1 cellular context compared by ENCODE assay signal in genomic region chr18:9913526-9914333, GRCh38.
TF ChIP-seq lines count a peak whose summit lies in the region.

Gene VAPA (plus strand): TSS chr18:9914016. CDS start chr18:9914257, 241 bp downstream.

TF ChIP-seq in GM12878, 131 proteins besides CTCF, POLR2A, EP300 and RAD21 (continued from another document):
- TF ChIP-seq, protein P1, sequence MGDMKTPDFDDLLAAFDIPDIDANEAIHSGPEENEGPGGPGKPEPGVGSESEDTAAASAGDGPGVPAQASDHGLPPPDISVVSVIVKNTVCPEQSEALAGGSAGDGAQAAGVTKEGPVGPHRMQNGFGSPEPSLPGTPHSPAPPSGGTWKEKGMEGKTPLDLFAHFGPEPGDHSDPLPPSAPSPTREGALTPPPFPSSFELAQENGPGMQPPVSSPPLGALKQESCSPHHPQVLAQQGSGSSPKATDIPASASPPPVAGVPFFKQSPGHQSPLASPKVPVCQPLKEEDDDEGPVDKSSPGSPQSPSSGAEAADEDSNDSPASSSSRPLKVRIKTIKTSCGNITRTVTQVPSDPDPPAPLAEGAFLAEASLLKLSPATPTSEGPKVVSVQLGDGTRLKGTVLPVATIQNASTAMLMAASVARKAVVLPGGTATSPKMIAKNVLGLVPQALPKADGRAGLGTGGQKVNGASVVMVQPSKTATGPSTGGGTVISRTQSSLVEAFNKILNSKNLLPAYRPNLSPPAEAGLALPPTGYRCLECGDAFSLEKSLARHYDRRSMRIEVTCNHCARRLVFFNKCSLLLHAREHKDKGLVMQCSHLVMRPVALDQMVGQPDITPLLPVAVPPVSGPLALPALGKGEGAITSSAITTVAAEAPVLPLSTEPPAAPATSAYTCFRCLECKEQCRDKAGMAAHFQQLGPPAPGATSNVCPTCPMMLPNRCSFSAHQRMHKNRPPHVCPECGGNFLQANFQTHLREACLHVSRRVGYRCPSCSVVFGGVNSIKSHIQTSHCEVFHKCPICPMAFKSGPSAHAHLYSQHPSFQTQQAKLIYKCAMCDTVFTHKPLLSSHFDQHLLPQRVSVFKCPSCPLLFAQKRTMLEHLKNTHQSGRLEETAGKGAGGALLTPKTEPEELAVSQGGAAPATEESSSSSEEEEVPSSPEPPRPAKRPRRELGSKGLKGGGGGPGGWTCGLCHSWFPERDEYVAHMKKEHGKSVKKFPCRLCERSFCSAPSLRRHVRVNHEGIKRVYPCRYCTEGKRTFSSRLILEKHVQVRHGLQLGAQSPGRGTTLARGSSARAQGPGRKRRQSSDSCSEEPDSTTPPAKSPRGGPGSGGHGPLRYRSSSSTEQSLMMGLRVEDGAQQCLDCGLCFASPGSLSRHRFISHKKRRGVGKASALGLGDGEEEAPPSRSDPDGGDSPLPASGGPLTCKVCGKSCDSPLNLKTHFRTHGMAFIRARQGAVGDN (IDR thresholded peaks at IDR 0.05): no peak; the same call in 1 of the 2 replicates
- TF ChIP-seq BMI1 (IDR thresholded peaks at IDR 0.05; ENCODE audit: borderline replicate concordance) (peak; percentile 58; the same call in 1 of the 2 replicates), HCFC1 (IDR thresholded peaks at IDR 0.05; ENCODE audit: low read length) (peak; percentile 97), SP1 (IDR thresholded peaks at IDR 0.05; ENCODE audit: low read depth, low read length) (peak; percentile 80), NBN (IDR thresholded peaks at IDR 0.05) (no peak; the same call in none of the 2 replicates), NRF1 (conservative IDR thresholded peaks at IDR 0.05; ENCODE audit: low read depth, low read length) (peak; percentile 68), PAX5 (IDR thresholded peaks at IDR 0.05; ENCODE audit: borderline replicate concordance, low read depth, low read length) (no peak), TCF3 (IDR thresholded peaks at IDR 0.05; ENCODE audit: borderline replicate concordance, insufficient read depth, low read depth, low read length) (peak; percentile 71; the same call in 1 of the 2 replicates), BHLHE40 (IDR thresholded peaks at IDR 0.05; ENCODE audit: borderline replicate concordance in 1 of 2, low read depth in 2 of 2, low read length in 1 of 2) (peak; percentile 19 to 85; a peak in 2 of 4 replicates), LARP7 (IDR thresholded peaks at IDR 0.05) (peak; percentile 90), SUPT20H (IDR thresholded peaks at IDR 0.05; ENCODE audit: borderline replicate concordance, control insufficient read depth, low read depth, low read length) (no peak), SKIL (IDR thresholded peaks at IDR 0.05; ENCODE audit: low read depth, poor library complexity, severe bottlenecking) (no peak), MAX (IDR thresholded peaks at IDR 0.05; ENCODE audit: low read depth, low read length) (peak; percentile 84), SREBF1 (IDR thresholded peaks at IDR 0.05; ENCODE audit: low read length) (peak; percentile 71), BCL11A (IDR thresholded peaks at IDR 0.05; ENCODE audit: low read depth, low read length) (no peak), ATF3 (IDR thresholded peaks at IDR 0.05; ENCODE audit: borderline replicate concordance, extremely low read depth, low read depth, low read length) (peak; percentile 57; the same call in 1 of the 2 replicates), RAD51 (IDR thresholded peaks at IDR 0.05) (peak; percentile 70), EED (IDR thresholded peaks at IDR 0.05; ENCODE audit: low read depth) (peak; percentile 35; the same call in 1 of the 2 replicates), POU2F2 (IDR thresholded peaks at IDR 0.05; ENCODE audit: borderline replicate concordance, low read depth, low read length) (peak; percentile 35; the same call in 2 of the 3 replicates), POLR2AphosphoS5 (IDR thresholded peaks at IDR 0.05; ENCODE audit: low read length) (peak; percentile 83), SRF (IDR thresholded peaks at IDR 0.05; ENCODE audit: low read depth in 2 of 2, low read length in 2 of 2) (0 out of 4 replicates have a peak, but pooled peaks of 1 of the 2 experiments have one; percentile 27), POLR2AphosphoS2 (IDR thresholded peaks at IDR 0.05; ENCODE audit: low read depth, low read length) (peak; percentile 81; the same call in 1 of the 2 replicates), SIX5 (IDR thresholded peaks at IDR 0.05; ENCODE audit: low read depth, low read length, severe bottlenecking) (peak; percentile 95), IKZF2 (IDR thresholded peaks at IDR 0.05) (peak; percentile 80 to 84), HDAC2 (IDR thresholded peaks at IDR 0.05) (no peak), ZNF384 (IDR thresholded peaks at IDR 0.05; ENCODE audit: borderline replicate concordance, low read depth, low read length) (no peak), REST (IDR thresholded peaks at IDR 0.05; ENCODE audit: low read depth, low read length) (no peak), RB1 (IDR thresholded peaks at IDR 0.05; ENCODE audit: borderline replicate concordance) (peak; percentile 63; the same call in 1 of the 2 replicates), CHD2 (IDR thresholded peaks at IDR 0.05; ENCODE audit: borderline replicate concordance, low read depth, low read length) (peak; percentile 76), YY1 (IDR thresholded peaks at IDR 0.05; ENCODE audit: low read depth, low read length) (peak; percentile 83), MEF2B (IDR thresholded peaks at IDR 0.05; ENCODE audit: partially characterized antibody, poor library complexity, severe bottlenecking) (peak; percentile 3), NKRF (conservative IDR thresholded peaks at IDR 0.05) (peak; percentile 35; the same call in 1 of the 2 replicates), CHD4 (IDR thresholded peaks at IDR 0.05) (no peak), STAT3 (IDR thresholded peaks at IDR 0.05; ENCODE audit: low read depth, low read length) (no peak), RCOR1 (conservative IDR thresholded peaks at IDR 0.05; ENCODE audit: low read depth, low read length) (no peak), JUNB (IDR thresholded peaks at IDR 0.05) (no peak), CREM (IDR thresholded peaks at IDR 0.05; ENCODE audit: low read depth) (peak; percentile 79; the same call in 1 of the 2 replicates), CBFB (IDR thresholded peaks at IDR 0.05; ENCODE audit: low read depth) (0 out of 2 replicates have a peak, but pooled peaks have one; percentile 3)
- TF ChIP-seq, protein P2, sequence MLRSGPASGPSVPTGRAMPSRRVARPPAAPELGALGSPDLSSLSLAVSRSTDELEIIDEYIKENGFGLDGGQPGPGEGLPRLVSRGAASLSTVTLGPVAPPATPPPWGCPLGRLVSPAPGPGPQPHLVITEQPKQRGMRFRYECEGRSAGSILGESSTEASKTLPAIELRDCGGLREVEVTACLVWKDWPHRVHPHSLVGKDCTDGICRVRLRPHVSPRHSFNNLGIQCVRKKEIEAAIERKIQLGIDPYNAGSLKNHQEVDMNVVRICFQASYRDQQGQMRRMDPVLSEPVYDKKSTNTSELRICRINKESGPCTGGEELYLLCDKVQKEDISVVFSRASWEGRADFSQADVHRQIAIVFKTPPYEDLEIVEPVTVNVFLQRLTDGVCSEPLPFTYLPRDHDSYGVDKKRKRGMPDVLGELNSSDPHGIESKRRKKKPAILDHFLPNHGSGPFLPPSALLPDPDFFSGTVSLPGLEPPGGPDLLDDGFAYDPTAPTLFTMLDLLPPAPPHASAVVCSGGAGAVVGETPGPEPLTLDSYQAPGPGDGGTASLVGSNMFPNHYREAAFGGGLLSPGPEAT (IDR thresholded peaks at IDR 0.05; ENCODE audit: low read depth): peak; percentile 62; the same call in 1 of the 2 replicates
- TF ChIP-seq, protein P3, sequence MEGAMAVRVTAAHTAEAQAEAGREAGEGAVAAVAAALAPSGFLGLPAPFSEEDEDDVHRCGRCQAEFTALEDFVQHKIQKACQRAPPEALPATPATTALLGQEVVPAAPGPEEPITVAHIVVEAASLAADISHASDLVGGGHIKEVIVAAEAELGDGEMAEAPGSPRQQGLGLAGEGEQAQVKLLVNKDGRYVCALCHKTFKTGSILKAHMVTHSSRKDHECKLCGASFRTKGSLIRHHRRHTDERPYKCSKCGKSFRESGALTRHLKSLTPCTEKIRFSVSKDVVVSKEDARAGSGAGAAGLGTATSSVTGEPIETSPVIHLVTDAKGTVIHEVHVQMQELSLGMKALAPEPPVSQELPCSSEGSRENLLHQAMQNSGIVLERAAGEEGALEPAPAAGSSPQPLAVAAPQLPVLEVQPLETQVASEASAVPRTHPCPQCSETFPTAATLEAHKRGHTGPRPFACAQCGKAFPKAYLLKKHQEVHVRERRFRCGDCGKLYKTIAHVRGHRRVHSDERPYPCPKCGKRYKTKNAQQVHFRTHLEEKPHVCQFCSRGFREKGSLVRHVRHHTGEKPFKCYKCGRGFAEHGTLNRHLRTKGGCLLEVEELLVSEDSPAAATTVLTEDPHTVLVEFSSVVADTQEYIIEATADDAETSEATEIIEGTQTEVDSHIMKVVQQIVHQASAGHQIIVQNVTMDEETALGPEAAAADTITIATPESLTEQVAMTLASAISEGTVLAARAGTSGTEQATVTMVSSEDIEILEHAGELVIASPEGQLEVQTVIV (IDR thresholded peaks at IDR 0.05; ENCODE audit: borderline replicate concordance, partially characterized antibody): peak; percentile 84
